In the genomic region with DNA sequence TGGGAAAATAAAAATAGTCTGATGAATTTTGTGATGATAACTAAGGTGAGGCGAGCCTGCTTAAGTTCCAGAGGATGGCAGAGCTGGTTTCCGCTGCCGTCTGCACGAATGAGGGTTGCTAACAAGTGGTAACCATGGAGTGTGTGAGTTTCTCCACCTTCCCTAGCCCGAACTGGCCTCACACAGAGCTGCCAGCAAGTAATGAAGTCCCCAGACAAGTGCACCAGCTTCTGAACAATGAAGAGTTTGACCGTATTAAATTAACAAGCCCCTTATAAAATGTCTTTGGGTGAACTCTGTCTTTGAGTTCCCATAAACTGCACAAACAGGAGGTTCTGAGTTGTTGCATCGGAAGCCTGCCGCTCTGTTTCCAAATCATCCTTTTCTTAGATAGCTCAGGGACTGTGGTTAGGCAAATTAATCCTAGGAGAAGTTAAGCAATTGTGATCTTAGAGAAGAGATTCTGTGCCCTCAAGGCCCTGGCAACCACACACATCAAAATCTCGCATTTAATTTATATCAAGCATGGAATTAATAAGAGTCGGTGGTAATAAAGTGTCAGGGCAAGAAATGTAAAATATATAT, we compare ENCODE assay signal across 14 cellular contexts.
"Had no signal": no experiment of that assay in that cellular context is flagged by ENCODE, and none has a peak within 500 bp of the region (broad histone marks: within the 10 kb centered on the region; RNA-seq: fewer than 3 reads in every experiment).

No MANE protein-coding gene starts in this region.

- H3K4me1 ChIP-seq: colonic mucosa, heart left ventricle, pancreas, testis, upper lobe of right lung had no signal

- H3K4me3 ChIP-seq: colonic mucosa, heart left ventricle, pancreas, testis, upper lobe of right lung had no signal

- H3K9me3 Mint-ChIP-seq: activated CD4-positive, alpha-beta memory T cell treated with anti-CD3 and anti-CD28 coated beads, Interleukin-2, amount 10 ng/mL, durations not matched to agents 7 days and 5 days; natural killer cell treated with Interleukin-12 subunit alpha and Interleukin-12 subunit beta and Interleukin-15 and Interleukin-18, amount 100 ng/mL, for 72 hours; stimulated activated naive CD8-positive, alpha-beta T cell treated with anti-CD3 and anti-CD28 coated beads, Interleukin-15, amount 100 ng/mL, for 72 hours had no signal

- H3K27ac Mint-ChIP-seq: activated CD4-positive, alpha-beta memory T cell treated with anti-CD3 and anti-CD28 coated beads, Interleukin-2, amount 10 ng/mL, durations not matched to agents 7 days and 5 days; natural killer cell treated with Interleukin-12 subunit alpha and Interleukin-12 subunit beta and Interleukin-15 and Interleukin-18, amount 100 ng/mL, for 72 hours; stimulated activated naive CD8-positive, alpha-beta T cell treated with anti-CD3 and anti-CD28 coated beads, Interleukin-15, amount 100 ng/mL, for 72 hours had no signal

- H3K9me3 ChIP-seq: colonic mucosa, heart left ventricle, pancreas, testis, upper lobe of right lung had no signal

- H3K27me3 Mint-ChIP-seq: activated CD4-positive, alpha-beta memory T cell treated with anti-CD3 and anti-CD28 coated beads, Interleukin-2, amount 10 ng/mL, durations not matched to agents 7 days and 5 days; natural killer cell treated with Interleukin-12 subunit alpha and Interleukin-12 subunit beta and Interleukin-15 and Interleukin-18, amount 100 ng/mL, for 72 hours; stimulated activated naive CD8-positive, alpha-beta T cell treated with anti-CD3 and anti-CD28 coated beads, Interleukin-15, amount 100 ng/mL, for 72 hours had no signal

- H3K36me3 ChIP-seq: colonic mucosa, heart left ventricle, pancreas, upper lobe of right lung had no signal

- H3K4me3 Mint-ChIP-seq: activated CD4-positive, alpha-beta memory T cell treated with anti-CD3 and anti-CD28 coated beads, Interleukin-2, amount 10 ng/mL, durations not matched to agents 7 days and 5 days; natural killer cell treated with Interleukin-12 subunit alpha and Interleukin-12 subunit beta and Interleukin-15 and Interleukin-18, amount 100 ng/mL, for 72 hours; stimulated activated naive CD8-positive, alpha-beta T cell treated with anti-CD3 and anti-CD28 coated beads, Interleukin-15, amount 100 ng/mL, for 72 hours had no signal

- H3K27ac ChIP-seq: colonic mucosa, heart left ventricle, pancreas, testis, upper lobe of right lung, VCaP had no signal

- DNase-seq: activated CD4-positive, alpha-beta memory T cell treated with anti-CD3 and anti-CD28 coated beads, Interleukin-2, amount 10 ng/mL, durations not matched to agents 7 days and 5 days; activated CD8-positive, alpha-beta memory T cell treated with anti-CD3 and anti-CD28 coated beads, Interleukin-2, amount 50 U/mL, for 48 hours; colonic mucosa; heart left ventricle; mammary epithelial cell; pancreas; stimulated activated CD4-positive, alpha-beta T cell treated with anti-CD3 and anti-CD28 coated beads, Interleukin-15, amount 100 ng/mL, for 24 hours; stimulated activated CD4-positive, alpha-beta T cell treated with anti-CD3 and anti-CD28 coated beads, Interleukin-4, amount 100 ng/mL, for 24 hours; stimulated activated naive CD8-positive, alpha-beta T cell treated with anti-CD3 and anti-CD28 coated beads, Interleukin-15, amount 100 ng/mL, for 72 hours; T1000; testis; upper lobe of right lung had no signal

- H3K4me1 Mint-ChIP-seq: activated CD4-positive, alpha-beta memory T cell treated with anti-CD3 and anti-CD28 coated beads, Interleukin-2, amount 10 ng/mL, durations not matched to agents 7 days and 5 days; stimulated activated naive CD8-positive, alpha-beta T cell treated with anti-CD3 and anti-CD28 coated beads, Interleukin-15, amount 100 ng/mL, for 72 hours had no signal

- H3K27me3 ChIP-seq: colonic mucosa, heart left ventricle, testis, upper lobe of right lung had no signal

- H3K36me3 Mint-ChIP-seq: natural killer cell treated with Interleukin-12 subunit alpha and Interleukin-12 subunit beta and Interleukin-15 and Interleukin-18, amount 100 ng/mL, for 72 hours had no signal
